Comparison of ENCODE assay signal across 16 cellular contexts in the genomic region with DNA sequence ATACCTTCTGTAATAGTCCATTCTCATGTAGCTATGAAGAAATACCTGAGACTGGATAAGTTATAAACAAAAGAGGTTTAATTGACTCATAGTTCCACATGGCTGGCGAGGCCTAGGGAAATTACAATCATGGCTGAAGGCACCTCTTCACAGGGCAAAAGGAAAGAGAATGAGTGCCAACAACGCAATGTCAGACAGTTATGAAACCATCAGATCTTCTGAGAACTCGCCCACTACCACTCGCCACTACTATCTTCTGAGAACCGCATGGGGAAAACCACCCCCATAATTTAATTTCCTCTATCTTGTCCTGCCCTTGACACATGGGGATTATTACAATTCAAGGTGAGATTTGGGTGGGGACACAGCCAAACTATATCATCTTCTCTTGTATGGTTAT.
"Had no signal": no experiment of that assay in that cellular context is flagged by ENCODE, and none has a peak within 500 bp of the region (broad histone marks: within the 10 kb centered on the region; RNA-seq: fewer than 3 reads in every experiment).

No MANE protein-coding gene starts in this region.

- H3K9me3 Mint-ChIP-seq: nephron progenitor cell had no signal

- H3K27me3 Mint-ChIP-seq: naive B cell had no signal

- ATAC-seq: left colon, psoas muscle had no signal

- H3K4me3 Mint-ChIP-seq: naive B cell, nephron progenitor cell had no signal

- H3K27ac Mint-ChIP-seq: nephron progenitor cell had no signal

- DNase-seq: cerebellar nuclear complex; dermis blood vessel endothelial cell; foreskin melanocyte; head of caudate nucleus; kidney; left colon; mesendoderm; naive B cell; nephron progenitor cell; psoas muscle; sigmoid colon; stimulated activated CD4-positive, alpha-beta T cell treated with anti-CD3 and anti-CD28 coated beads, Interleukin-2, amount 100 ng/mL, for 24 hours; stimulated activated naive CD4-positive, alpha-beta T cell; tibial artery; upper lobe of left lung; uterus had no signal
